ENCODE assay signal across 17 cellular contexts in the genomic region with DNA sequence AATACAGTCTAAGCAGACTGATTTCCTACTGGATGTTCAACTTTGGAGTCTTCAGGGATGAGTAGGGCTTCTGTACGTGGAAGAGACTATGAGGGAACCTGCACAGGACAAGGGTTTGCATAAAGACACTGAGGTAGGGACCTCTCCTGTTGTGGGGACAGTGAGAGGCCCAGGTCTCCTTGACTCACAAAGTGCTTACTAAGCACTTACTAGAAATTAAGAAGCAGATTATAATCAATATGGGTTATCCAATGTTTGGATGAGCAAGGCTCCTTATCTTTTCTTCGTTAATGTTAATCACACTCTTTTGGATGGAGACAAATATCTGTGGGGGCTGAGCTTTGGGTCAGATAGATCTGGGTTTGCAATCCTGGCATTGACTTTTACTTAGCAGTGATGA. TPM values are rescaled to one million over a fixed set of nuclear protein-coding genes. Genes with fewer than 3 reads are reported as not detected.
DNase-seq lines count a peak whose midpoint lies in the region; ATAC-seq lines count a peak whose summit lies in the region.
"Had no signal": no experiment of that assay in that cellular context is flagged by ENCODE, and none has a peak within 500 bp of the region (broad histone marks: within the 10 kb centered on the region; RNA-seq: fewer than 3 reads in every experiment).

No MANE protein-coding gene starts in this region.

- peaks cover 3 to 22% of the 10 kb centered on the region in 2 experiments for H3K36me3 ChIP-seq in mesenchymal stem cell (ENCODE audit: control insufficient read depth in 1 of 2, insufficient read depth in 2 of 2, low read depth in 1 of 2, low read length in 2 of 2)
- H3K36me3 ChIP-seq: BLaER1 had no signal

- no peak overlapping the region for H2AFZ ChIP-seq in mesenchymal stem cell (ENCODE audit: low read depth, low read length)

- H3K4me1 Mint-ChIP-seq in activated T-cell treated with anti-CD3 and anti-CD28 coated beads, Interleukin-2, amount 50 U/mL, for 72 hours (ENCODE audit: low read depth) = peaks cover 33% of the 10 kb centered on the region
- peaks cover 47 to 57% (median 48%) of the 10 kb centered on the region in 3 donors for H3K4me1 Mint-ChIP-seq in T-cell

- peaks cover 5% of the 10 kb centered on the region for H3K4me1 ChIP-seq in mesenchymal stem cell (ENCODE audit: control insufficient read depth, insufficient read depth, low read depth, low read length)

- H4K91ac ChIP-seq in mesenchymal stem cell (ENCODE audit: low read length) = no peak overlapping the region

- 90% methylated on average over 2 of the region's 2 CpGs for WGBS in mesenchymal stem cell

- no peak overlapping the region for H3K4me3 ChIP-seq in mesenchymal stem cell (ENCODE audit: insufficient read depth in 1 of 2, low read depth in 1 of 2, low read length in 2 of 2)
- H3K4me3 ChIP-seq: BLaER1 had no signal

- H2BK5ac ChIP-seq in mesenchymal stem cell (ENCODE audit: low read depth, low read length, poor library complexity, severe bottlenecking) = no peak overlapping the region

- H2BK120ac ChIP-seq in mesenchymal stem cell (ENCODE audit: low read depth, low read length) = no peak overlapping the region

- no peak for DNase-seq in activated T-cell treated with anti-CD3 and anti-CD28 coated beads, Interleukin-2, amount 50 U/mL, for 72 hours
- DNase-seq in activated T-cell treated with anti-CD3 and anti-CD28 coated beads, Interleukin-2, amount 50 U/mL, for 48 hours = no peak
- DNase-seq in T-cell = no peak
- DNase-seq in mesenchymal stem cell = no peak
- DNase-seq in cerebellar cortex (ENCODE audit: low spot score) = no peak
- DNase-seq in NOMO-1 treated with DMSO at 0.1 percent for 48 hours (lab: John Stamatoyannopoulos, UW; ENCODE audit: unreplicated experiment) = no peak
- DNase-seq: DND-41; H7; NCI-H1694 treated with DMSO at 0.1 percent for 48 hours; NCI-H510A; NCI-H748 treated with DMSO at 0.1 percent for 48 hours; NK-92 treated with Interleukin-12 subunit alpha and Interleukin-12 subunit beta, amount 100 ng/mL, for 24 hours; SHP77 treated with DMSO at 0.1 percent for 48 hours; SK-N-SH had no signal

- CTCF ChIA-PET in T-cell (lab: Charles Lee) = no interaction called here

- H3K9me3 ChIP-seq in mesenchymal stem cell (ENCODE audit: control insufficient read depth, low read length) = no peaks in the 10 kb centered on the region
- H3K9me3 ChIP-seq: BLaER1, SK-N-SH had no signal

- no peak overlapping the region for H3K27ac ChIP-seq in mesenchymal stem cell (ENCODE audit: low read length, poor library complexity, severe bottlenecking)
- H3K27ac ChIP-seq: BLaER1 had no signal

- H3K18ac ChIP-seq in mesenchymal stem cell (ENCODE audit: low read depth in 1 of 2, low read length in 2 of 2) = no peak overlapping the region

- no peak overlapping the region for H2BK12ac ChIP-seq in mesenchymal stem cell (ENCODE audit: low read length in 2 of 2)

- H3K9me3 Mint-ChIP-seq in activated T-cell treated with anti-CD3 and anti-CD28 coated beads, Interleukin-2, amount 50 U/mL, for 72 hours = peaks cover 0 to 3% of the 10 kb centered on the region in 2 donors
- peaks cover 0 to 3% (median 0%) of the 10 kb centered on the region in 3 donors for H3K9me3 Mint-ChIP-seq in T-cell

- H3K27ac Mint-ChIP-seq in activated T-cell treated with anti-CD3 and anti-CD28 coated beads, Interleukin-2, amount 50 U/mL, for 72 hours = peak overlapping the region; percentile 6
- peak overlapping the region; percentile 20 to 97 for H3K27ac Mint-ChIP-seq in T-cell
- H3K27ac Mint-ChIP-seq: IgD-negative memory B cell had no signal

- no peak overlapping the region for H4K8ac ChIP-seq in mesenchymal stem cell (ENCODE audit: low read length)

- no peak overlapping the region for H3K4me3 Mint-ChIP-seq in activated T-cell treated with anti-CD3 and anti-CD28 coated beads, Interleukin-2, amount 50 U/mL, for 72 hours
- H3K4me3 Mint-ChIP-seq in T-cell = no peak overlapping the region

- no peak for ATAC-seq in activated T-cell treated with anti-CD3 and anti-CD28 coated beads, Interleukin-2, amount 50 U/mL, for 72 hours (replicated peaks in 1 of 2)
- ATAC-seq in T-cell (replicated peaks in 1 of 4) (no peak), GM21367 (IDR thresholded peaks at IDR 0.05; ENCODE audit: unreplicated experiment) (no peak)

- no peak overlapping the region for H3K23ac ChIP-seq in mesenchymal stem cell (ENCODE audit: low read length in 2 of 2)

- POLR2A ChIA-PET in T-cell (lab: Charles Lee) = interaction anchor here in 1 of 2 donors (0.6 kb wide), 1 partner anchor 57 kb away, joined by 3 read pairs; no protein-coding TSS in a partner anchor

- no peaks in the 10 kb centered on the region for H3K27me3 ChIP-seq in mesenchymal stem cell (ENCODE audit: control insufficient read depth in 1 of 2, insufficient read depth in 1 of 2, low read length in 2 of 2)
- H3K27me3 ChIP-seq: BLaER1 had no signal

- no peak overlapping the region for H3K4ac ChIP-seq in mesenchymal stem cell (ENCODE audit: low read depth in 1 of 2, low read length in 2 of 2)

- no peaks in the 10 kb centered on the region for H3K79me1 ChIP-seq in mesenchymal stem cell (replicated peaks; ENCODE audit: low read length, poor library complexity, severe bottlenecking)

- H3K4me2 ChIP-seq in mesenchymal stem cell (ENCODE audit: low read length, poor library complexity, severe bottlenecking) = no peak overlapping the region
- H3K4me2 ChIP-seq: BLaER1, SK-N-SH had no signal

- no peak overlapping the region for H3K9ac ChIP-seq in mesenchymal stem cell (ENCODE audit: low read length)
- H3K9ac ChIP-seq: BLaER1, SK-N-SH had no signal

- H2BK15ac ChIP-seq in mesenchymal stem cell (ENCODE audit: low read depth, poor library complexity, severe bottlenecking) = no peak overlapping the region

- no peaks in the 10 kb centered on the region for H3K27me3 Mint-ChIP-seq in activated T-cell treated with anti-CD3 and anti-CD28 coated beads, Interleukin-2, amount 50 U/mL, for 72 hours (ENCODE audit: low read depth)
- H3K27me3 Mint-ChIP-seq in T-cell = no peaks in the 10 kb centered on the region
- H3K27me3 Mint-ChIP-seq: IgD-negative memory B cell had no signal

- peak overlapping the region; percentile 29 for H2AK5ac ChIP-seq in mesenchymal stem cell (ENCODE audit: low read length, severe bottlenecking)

- H3K14ac ChIP-seq in mesenchymal stem cell (ENCODE audit: low read length in 2 of 2) = no peak overlapping the region

- H3K36me3 Mint-ChIP-seq in activated T-cell treated with anti-CD3 and anti-CD28 coated beads, Interleukin-2, amount 50 U/mL, for 72 hours (ENCODE audit: insufficient read depth in 2 of 2) = peaks cover 3 to 14% of the 10 kb centered on the region in 2 donors
- H3K36me3 Mint-ChIP-seq in T-cell = peaks cover 8% of the 10 kb centered on the region

RNA-seq across cellular contexts. Expression of gene PDCD1LG2, which starts 45.8 kb away (rescaled TPM):
- 1 to 10 TPM; 1.3 to 3.0 TPM for total RNA-seq in activated T-cell treated with anti-CD3 and anti-CD28 coated beads, Interleukin-2, amount 50 U/mL, for 72 hours
- under 1 TPM; 0.14 to 0.76 (median 0.40) TPM for total RNA-seq in T-cell
- 15.2 TPM for polyA plus RNA-seq in mesenchymal stem cell (2013, experiment 1 of 2)
- polyA plus RNA-seq in mesenchymal stem cell (2013, experiment 2 of 2) = 15.5 TPM
- total RNA-seq: H7 had no signal
